ENCODE assay signal across 1 cellular context in the genomic region with DNA sequence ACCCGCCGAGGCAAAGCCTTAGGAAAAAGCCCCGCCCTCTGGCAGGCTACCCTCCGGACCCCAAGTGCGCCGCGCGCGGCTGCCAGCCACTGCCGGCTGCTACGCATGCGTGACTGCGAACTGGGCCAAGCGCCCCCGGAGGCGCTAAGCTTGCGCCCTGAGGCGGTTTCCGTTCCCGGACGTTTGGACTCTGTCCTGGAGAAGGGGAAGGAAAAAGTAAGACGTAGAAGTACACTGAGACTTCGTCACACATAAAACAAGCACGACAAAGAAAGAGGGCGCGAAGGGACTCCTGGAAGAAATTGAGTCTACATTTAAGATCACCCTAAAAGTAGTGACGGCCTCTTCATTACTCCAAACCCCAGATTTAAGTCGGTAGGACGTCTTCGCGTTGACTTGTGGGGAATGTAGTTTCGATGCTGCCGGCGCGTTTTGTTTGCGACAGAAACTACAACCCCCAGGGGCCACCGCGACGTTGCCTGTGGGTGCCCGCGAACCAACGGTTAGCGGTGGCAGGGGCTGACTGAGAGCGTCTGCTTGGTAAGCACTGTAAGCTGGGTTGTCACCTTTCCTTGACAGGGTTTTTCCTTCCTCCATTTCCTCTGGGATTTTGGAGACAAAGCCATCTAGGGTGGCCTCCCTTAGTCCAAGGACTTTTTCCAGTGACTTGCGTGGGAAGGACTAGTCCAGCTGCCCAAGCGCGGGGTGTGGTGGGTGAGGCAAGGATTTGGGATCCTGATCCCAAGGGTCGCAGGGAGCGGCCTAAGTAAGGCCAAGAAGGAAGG.
TF ChIP-seq lines count a peak whose summit lies in the region.

A gene (plus strand): TSS at position 472 of the 785 bp plus-strand sequence. CDS start 49,715 bp downstream, outside the sequence.

TF ChIP-seq in K562, 482 proteins besides CTCF, POLR2A, EP300 and RAD21 (continued from another document and continues in another):
- TF ChIP-seq, protein P1, sequence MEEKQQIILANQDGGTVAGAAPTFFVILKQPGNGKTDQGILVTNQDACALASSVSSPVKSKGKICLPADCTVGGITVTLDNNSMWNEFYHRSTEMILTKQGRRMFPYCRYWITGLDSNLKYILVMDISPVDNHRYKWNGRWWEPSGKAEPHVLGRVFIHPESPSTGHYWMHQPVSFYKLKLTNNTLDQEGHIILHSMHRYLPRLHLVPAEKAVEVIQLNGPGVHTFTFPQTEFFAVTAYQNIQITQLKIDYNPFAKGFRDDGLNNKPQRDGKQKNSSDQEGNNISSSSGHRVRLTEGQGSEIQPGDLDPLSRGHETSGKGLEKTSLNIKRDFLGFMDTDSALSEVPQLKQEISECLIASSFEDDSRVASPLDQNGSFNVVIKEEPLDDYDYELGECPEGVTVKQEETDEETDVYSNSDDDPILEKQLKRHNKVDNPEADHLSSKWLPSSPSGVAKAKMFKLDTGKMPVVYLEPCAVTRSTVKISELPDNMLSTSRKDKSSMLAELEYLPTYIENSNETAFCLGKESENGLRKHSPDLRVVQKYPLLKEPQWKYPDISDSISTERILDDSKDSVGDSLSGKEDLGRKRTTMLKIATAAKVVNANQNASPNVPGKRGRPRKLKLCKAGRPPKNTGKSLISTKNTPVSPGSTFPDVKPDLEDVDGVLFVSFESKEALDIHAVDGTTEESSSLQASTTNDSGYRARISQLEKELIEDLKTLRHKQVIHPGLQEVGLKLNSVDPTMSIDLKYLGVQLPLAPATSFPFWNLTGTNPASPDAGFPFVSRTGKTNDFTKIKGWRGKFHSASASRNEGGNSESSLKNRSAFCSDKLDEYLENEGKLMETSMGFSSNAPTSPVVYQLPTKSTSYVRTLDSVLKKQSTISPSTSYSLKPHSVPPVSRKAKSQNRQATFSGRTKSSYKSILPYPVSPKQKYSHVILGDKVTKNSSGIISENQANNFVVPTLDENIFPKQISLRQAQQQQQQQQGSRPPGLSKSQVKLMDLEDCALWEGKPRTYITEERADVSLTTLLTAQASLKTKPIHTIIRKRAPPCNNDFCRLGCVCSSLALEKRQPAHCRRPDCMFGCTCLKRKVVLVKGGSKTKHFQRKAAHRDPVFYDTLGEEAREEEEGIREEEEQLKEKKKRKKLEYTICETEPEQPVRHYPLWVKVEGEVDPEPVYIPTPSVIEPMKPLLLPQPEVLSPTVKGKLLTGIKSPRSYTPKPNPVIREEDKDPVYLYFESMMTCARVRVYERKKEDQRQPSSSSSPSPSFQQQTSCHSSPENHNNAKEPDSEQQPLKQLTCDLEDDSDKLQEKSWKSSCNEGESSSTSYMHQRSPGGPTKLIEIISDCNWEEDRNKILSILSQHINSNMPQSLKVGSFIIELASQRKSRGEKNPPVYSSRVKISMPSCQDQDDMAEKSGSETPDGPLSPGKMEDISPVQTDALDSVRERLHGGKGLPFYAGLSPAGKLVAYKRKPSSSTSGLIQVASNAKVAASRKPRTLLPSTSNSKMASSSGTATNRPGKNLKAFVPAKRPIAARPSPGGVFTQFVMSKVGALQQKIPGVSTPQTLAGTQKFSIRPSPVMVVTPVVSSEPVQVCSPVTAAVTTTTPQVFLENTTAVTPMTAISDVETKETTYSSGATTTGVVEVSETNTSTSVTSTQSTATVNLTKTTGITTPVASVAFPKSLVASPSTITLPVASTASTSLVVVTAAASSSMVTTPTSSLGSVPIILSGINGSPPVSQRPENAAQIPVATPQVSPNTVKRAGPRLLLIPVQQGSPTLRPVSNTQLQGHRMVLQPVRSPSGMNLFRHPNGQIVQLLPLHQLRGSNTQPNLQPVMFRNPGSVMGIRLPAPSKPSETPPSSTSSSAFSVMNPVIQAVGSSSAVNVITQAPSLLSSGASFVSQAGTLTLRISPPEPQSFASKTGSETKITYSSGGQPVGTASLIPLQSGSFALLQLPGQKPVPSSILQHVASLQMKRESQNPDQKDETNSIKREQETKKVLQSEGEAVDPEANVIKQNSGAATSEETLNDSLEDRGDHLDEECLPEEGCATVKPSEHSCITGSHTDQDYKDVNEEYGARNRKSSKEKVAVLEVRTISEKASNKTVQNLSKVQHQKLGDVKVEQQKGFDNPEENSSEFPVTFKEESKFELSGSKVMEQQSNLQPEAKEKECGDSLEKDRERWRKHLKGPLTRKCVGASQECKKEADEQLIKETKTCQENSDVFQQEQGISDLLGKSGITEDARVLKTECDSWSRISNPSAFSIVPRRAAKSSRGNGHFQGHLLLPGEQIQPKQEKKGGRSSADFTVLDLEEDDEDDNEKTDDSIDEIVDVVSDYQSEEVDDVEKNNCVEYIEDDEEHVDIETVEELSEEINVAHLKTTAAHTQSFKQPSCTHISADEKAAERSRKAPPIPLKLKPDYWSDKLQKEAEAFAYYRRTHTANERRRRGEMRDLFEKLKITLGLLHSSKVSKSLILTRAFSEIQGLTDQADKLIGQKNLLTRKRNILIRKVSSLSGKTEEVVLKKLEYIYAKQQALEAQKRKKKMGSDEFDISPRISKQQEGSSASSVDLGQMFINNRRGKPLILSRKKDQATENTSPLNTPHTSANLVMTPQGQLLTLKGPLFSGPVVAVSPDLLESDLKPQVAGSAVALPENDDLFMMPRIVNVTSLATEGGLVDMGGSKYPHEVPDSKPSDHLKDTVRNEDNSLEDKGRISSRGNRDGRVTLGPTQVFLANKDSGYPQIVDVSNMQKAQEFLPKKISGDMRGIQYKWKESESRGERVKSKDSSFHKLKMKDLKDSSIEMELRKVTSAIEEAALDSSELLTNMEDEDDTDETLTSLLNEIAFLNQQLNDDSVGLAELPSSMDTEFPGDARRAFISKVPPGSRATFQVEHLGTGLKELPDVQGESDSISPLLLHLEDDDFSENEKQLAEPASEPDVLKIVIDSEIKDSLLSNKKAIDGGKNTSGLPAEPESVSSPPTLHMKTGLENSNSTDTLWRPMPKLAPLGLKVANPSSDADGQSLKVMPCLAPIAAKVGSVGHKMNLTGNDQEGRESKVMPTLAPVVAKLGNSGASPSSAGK (IDR thresholded peaks at IDR 0.05): no peak; the same call in 1 of the 2 replicates
- TF ChIP-seq ZNF133 (CRISPR knock-in tag; IDR thresholded peaks at IDR 0.05) (no peak), GABPA (tag; conservative IDR thresholded peaks at IDR 0.05; ENCODE audit: low read depth) (peak; percentile 89), TGIF2 (CRISPR knock-in tag; IDR thresholded peaks at IDR 0.05) (no peak), BDP1 (IDR thresholded peaks at IDR 0.05; ENCODE audit: insufficient read depth, insufficient read length) (no peak), PHF20 (IDR thresholded peaks at IDR 0.05; ENCODE audit: partially characterized antibody) (peak; percentile 47), SAFB2 (IDR thresholded peaks at IDR 0.05; ENCODE audit: borderline replicate concordance, low read depth, low read length, severe bottlenecking) (no peak), SUPT5H (IDR thresholded peaks at IDR 0.05) (peak; percentile 84), FOXA1 (IDR thresholded peaks at IDR 0.05; ENCODE audit: borderline replicate concordance) (no peak), POLR2B (IDR thresholded peaks at IDR 0.05; ENCODE audit: low read depth, partially characterized antibody) (peak; percentile 65), RBFOX2 (IDR thresholded peaks at IDR 0.05; ENCODE audit: low read depth, low read length) (peak; percentile 90), CXXC5 (CRISPR knock-in tag; IDR thresholded peaks at IDR 0.05) (peak; percentile 60), HLTF (IDR thresholded peaks at IDR 0.05) (0 out of 2 replicates have a peak, but pooled peaks have one; percentile 45), ARHGAP35 (IDR thresholded peaks at IDR 0.05; ENCODE audit: partially characterized antibody) (no peak), NR3C1 (CRISPR knock-in tag; IDR thresholded peaks at IDR 0.05) (no peak), NFE2L1 (tag; IDR thresholded peaks at IDR 0.05; ENCODE audit: borderline replicate concordance, low read depth) (no peak), ZNF644 (tag; IDR thresholded peaks at IDR 0.05; ENCODE audit: low read depth) (no peak), SMARCA5 (IDR thresholded peaks at IDR 0.05) (0 out of 2 replicates have a peak, but pooled peaks have one; percentile 24), ZFX (CRISPR knock-in tag; IDR thresholded peaks at IDR 0.05) (peak; percentile 94), SAFB (IDR thresholded peaks at IDR 0.05; ENCODE audit: borderline replicate concordance, low read depth, low read length) (peak; percentile 77; the same call in 1 of the 2 replicates), TAF15 (IDR thresholded peaks at IDR 0.05; ENCODE audit: low read depth, low read length) (no peak)
- TF ChIP-seq, protein P2, sequence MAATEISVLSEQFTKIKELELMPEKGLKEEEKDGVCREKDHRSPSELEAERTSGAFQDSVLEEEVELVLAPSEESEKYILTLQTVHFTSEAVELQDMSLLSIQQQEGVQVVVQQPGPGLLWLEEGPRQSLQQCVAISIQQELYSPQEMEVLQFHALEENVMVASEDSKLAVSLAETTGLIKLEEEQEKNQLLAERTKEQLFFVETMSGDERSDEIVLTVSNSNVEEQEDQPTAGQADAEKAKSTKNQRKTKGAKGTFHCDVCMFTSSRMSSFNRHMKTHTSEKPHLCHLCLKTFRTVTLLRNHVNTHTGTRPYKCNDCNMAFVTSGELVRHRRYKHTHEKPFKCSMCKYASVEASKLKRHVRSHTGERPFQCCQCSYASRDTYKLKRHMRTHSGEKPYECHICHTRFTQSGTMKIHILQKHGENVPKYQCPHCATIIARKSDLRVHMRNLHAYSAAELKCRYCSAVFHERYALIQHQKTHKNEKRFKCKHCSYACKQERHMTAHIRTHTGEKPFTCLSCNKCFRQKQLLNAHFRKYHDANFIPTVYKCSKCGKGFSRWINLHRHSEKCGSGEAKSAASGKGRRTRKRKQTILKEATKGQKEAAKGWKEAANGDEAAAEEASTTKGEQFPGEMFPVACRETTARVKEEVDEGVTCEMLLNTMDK (IDR thresholded peaks at IDR 0.05; ENCODE audit: borderline replicate concordance, insufficient read depth, low read depth, low read length, poor library complexity, severe bottlenecking): peak; percentile 93
- TF ChIP-seq, protein P3, sequence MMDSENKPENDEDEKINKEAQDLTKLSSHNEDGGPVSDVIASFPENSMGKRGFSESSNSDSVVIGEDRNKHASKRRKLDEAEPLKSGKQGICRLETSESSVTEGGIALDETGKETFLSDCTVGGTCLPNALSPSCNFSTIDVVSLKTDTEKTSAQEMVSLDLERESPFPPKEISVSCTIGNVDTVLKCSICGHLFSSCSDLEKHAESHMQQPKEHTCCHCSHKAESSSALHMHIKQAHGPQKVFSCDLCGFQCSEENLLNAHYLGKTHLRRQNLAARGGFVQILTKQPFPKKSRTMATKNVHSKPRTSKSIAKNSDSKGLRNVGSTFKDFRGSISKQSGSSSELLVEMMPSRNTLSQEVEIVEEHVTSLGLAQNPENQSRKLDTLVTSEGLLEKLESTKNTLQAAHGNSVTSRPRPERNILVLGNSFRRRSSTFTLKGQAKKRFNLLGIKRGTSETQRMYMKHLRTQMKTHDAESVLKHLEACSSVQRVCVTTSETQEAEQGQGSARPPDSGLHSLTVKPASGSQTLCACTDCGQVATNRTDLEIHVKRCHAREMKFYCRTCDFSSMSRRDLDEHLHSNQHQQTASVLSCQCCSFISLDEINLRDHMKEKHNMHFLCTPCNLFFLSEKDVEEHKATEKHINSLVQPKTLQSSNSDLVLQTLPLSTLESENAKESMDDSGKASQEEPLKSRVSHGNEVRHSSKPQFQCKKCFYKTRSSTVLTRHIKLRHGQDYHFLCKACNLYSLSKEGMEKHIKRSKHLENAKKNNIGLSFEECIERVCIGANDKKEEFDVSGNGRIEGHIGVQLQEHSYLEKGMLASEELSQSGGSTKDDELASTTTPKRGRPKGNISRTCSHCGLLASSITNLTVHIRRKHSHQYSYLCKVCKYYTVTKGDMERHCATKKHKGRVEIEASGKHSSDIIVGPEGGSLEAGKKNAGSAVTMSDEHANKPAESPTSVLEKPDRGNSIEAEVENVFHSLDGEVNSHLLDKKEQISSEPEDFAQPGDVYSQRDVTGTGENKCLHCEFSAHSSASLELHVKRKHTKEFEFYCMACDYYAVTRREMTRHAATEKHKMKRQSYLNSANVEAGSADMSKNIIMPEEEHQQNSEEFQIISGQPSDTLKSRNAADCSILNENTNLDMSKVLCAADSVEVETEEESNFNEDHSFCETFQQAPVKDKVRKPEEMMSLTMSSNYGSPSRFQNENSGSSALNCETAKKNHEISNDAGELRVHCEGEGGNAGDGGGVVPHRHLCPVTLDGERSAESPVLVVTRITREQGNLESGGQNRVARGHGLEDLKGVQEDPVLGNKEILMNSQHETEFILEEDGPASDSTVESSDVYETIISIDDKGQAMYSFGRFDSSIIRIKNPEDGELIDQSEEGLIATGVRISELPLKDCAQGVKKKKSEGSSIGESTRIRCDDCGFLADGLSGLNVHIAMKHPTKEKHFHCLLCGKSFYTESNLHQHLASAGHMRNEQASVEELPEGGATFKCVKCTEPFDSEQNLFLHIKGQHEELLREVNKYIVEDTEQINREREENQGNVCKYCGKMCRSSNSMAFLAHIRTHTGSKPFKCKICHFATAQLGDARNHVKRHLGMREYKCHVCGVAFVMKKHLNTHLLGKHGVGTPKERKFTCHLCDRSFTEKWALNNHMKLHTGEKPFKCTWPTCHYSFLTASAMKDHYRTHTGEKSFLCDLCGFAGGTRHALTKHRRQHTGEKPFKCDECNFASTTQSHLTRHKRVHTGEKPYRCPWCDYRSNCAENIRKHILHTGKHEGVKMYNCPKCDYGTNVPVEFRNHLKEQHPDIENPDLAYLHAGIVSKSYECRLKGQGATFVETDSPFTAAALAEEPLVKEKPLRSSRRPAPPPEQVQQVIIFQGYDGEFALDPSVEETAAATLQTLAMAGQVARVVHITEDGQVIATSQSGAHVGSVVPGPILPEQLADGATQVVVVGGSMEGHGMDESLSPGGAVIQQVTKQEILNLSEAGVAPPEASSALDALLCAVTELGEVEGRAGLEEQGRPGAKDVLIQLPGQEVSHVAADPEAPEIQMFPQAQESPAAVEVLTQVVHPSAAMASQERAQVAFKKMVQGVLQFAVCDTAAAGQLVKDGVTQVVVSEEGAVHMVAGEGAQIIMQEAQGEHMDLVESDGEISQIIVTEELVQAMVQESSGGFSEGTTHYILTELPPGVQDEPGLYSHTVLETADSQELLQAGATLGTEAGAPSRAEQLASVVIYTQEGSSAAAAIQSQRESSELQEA (IDR thresholded peaks at IDR 0.05; ENCODE audit: low read depth): peak; percentile 11; the same call in 1 of the 2 replicates
- TF ChIP-seq, protein P4, sequence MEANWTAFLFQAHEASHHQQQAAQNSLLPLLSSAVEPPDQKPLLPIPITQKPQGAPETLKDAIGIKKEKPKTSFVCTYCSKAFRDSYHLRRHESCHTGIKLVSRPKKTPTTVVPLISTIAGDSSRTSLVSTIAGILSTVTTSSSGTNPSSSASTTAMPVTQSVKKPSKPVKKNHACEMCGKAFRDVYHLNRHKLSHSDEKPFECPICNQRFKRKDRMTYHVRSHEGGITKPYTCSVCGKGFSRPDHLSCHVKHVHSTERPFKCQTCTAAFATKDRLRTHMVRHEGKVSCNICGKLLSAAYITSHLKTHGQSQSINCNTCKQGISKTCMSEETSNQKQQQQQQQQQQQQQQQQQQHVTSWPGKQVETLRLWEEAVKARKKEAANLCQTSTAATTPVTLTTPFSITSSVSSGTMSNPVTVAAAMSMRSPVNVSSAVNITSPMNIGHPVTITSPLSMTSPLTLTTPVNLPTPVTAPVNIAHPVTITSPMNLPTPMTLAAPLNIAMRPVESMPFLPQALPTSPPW (CRISPR knock-in tag; IDR thresholded peaks at IDR 0.05): no peak; the same call in 1 of the 2 replicates
- TF ChIP-seq, protein P5, sequence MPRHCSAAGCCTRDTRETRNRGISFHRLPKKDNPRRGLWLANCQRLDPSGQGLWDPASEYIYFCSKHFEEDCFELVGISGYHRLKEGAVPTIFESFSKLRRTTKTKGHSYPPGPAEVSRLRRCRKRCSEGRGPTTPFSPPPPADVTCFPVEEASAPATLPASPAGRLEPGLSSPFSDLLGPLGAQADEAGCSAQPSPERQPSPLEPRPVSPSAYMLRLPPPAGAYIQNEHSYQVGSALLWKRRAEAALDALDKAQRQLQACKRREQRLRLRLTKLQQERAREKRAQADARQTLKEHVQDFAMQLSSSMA (CRISPR knock-in tag; IDR thresholded peaks at IDR 0.05): no peak
